Comparison of ENCODE assay signal across 16 cellular contexts in genomic region chr12:116577149-116577548, GRCh38. TPM values are rescaled to one million over a fixed set of nuclear protein-coding genes. Genes with fewer than 3 reads are reported as not detected.
DNase-seq lines count a peak whose midpoint lies in the region; ATAC-seq, FAIRE-seq and TF ChIP-seq lines count a peak whose summit lies in the region.
"Had no signal": no experiment of that assay in that cellular context is flagged by ENCODE, and none has a peak within 500 bp of the region (broad histone marks: within the 10 kb centered on the region; RNA-seq: fewer than 3 reads in every experiment).

No MANE protein-coding gene starts in this region.

- no peaks in the 10 kb centered on the region for H3K4me1 ChIP-seq in IMR-90 (ENCODE audit: control insufficient read depth, insufficient read depth, low read length)
- peaks cover 8 to 9% of the 10 kb centered on the region in 2 experiments for H3K4me1 ChIP-seq in K562 (replicated peaks in 1 of 2; ENCODE audit: control insufficient read depth in 2 of 2, insufficient read depth in 2 of 2, low read length in 2 of 2)
- H3K4me1 ChIP-seq: A549 had no signal

- TF ChIP-seq EP300 in K562 (IDR thresholded peaks at IDR 0.05; ENCODE audit: low read length): no peak

- H3K4me3 ChIP-seq in IMR-90 (ENCODE audit: insufficient read depth, low read depth, low read length) (no peak overlapping the region), K562 (no peak overlapping the region)
- H3K4me3 ChIP-seq: A549, GM12878, GM23338 had no signal

- dilution Hi-C loops in IMR-90 (cut with HindIII; ENCODE audit: low sequenced_read_pairs, unreplicated experiment): no loop called here

- H4K91ac ChIP-seq in IMR-90 (ENCODE audit: insufficient read depth, low read depth, low read length): no peak overlapping the region

- TF ChIP-seq POLR2A in IMR-90 (IDR thresholded peaks at IDR 0.05; ENCODE audit: low read depth, low read length): no peak
- no peak for TF ChIP-seq POLR2A in K562 (conservative IDR thresholded peaks at IDR 0.05)

- H3K27ac ChIP-seq in IMR-90 (ENCODE audit: insufficient read depth, low read length) (no peak overlapping the region), K562 (ENCODE audit: extremely low read depth, low read depth, low read length) (no peak overlapping the region)
- H3K27ac ChIP-seq: A549, C4-2B had no signal

- H3K27ac Mint-ChIP-seq in stimulated activated naive CD8-positive, alpha-beta T cell treated with anti-CD3 and anti-CD28 coated beads, Interleukin-15, amount 100 ng/mL, for 72 hours: no peak overlapping the region
- no peak overlapping the region for H3K27ac Mint-ChIP-seq in T-cell
- H3K27ac Mint-ChIP-seq: CD4-positive, alpha-beta memory T cell; GM23338 had no signal

- ATAC-seq in IMR-90 (ENCODE audit: low read depth) (no peak), K562 (peak; percentile 63), T-cell (replicated peaks in 1 of 4) (no peak)
- no peak for ATAC-seq in stimulated activated naive CD8-positive, alpha-beta T cell treated with anti-CD3 and anti-CD28 coated beads, Interleukin-15, amount 100 ng/mL, for 72 hours
- ATAC-seq: A549, GM12878, GM23338 had no signal

- TF ChIP-seq RAD21 in IMR-90 (IDR thresholded peaks at IDR 0.05; ENCODE audit: low read length) (no peak), K562 (CRISPR knock-in tag; conservative IDR thresholded peaks at IDR 0.05 in 1 of 2, IDR thresholded peaks at IDR 0.05 in 1 of 2) (no peak)

- H3K4me1 Mint-ChIP-seq in stimulated activated naive CD8-positive, alpha-beta T cell treated with anti-CD3 and anti-CD28 coated beads, Interleukin-15, amount 100 ng/mL, for 72 hours: no peaks in the 10 kb centered on the region
- H3K4me1 Mint-ChIP-seq in T-cell: peaks cover 0 to 5% (median 0%) of the 10 kb centered on the region in 3 donors
- H3K4me1 Mint-ChIP-seq: CD4-positive, alpha-beta memory T cell had no signal

- H4K20me1 ChIP-seq in IMR-90 (ENCODE audit: insufficient read depth, low read length): no peaks in the 10 kb centered on the region
- H4K20me1 ChIP-seq in K562 (replicated peaks; ENCODE audit: control insufficient read depth, insufficient read depth, low read length): no peaks in the 10 kb centered on the region

- H3K27me3 ChIP-seq in IMR-90 (ENCODE audit: control insufficient read depth, insufficient read depth, low read length) (no peaks in the 10 kb centered on the region), K562 (ENCODE audit: control insufficient read depth in 2 of 2, insufficient read depth in 2 of 2, low read length in 2 of 2) (no peaks in the 10 kb centered on the region)
- H3K27me3 ChIP-seq: BE2C had no signal

- FAIRE-seq in K562 (lab: Jason Lieb, UNC): peak; percentile 6
- FAIRE-seq in frontal cortex (lab: Jason Lieb, UNC): no peak
- FAIRE-seq: A549, GM12878, GM18507 had no signal

- H3K9me1 ChIP-seq in IMR-90 (ENCODE audit: insufficient read depth, low read length): no peaks in the 10 kb centered on the region
- no peaks in the 10 kb centered on the region for H3K9me1 ChIP-seq in K562 (ENCODE audit: control insufficient read depth, insufficient read depth, low read length)

- peaks cover 2% of the 10 kb centered on the region; the same call in 1 of the 2 replicates for H3K9me3 ChIP-seq in IMR-90 (ENCODE audit: control insufficient read depth, insufficient read depth, low read length)
- no peaks in the 10 kb centered on the region for H3K9me3 ChIP-seq in K562 (replicated peaks; ENCODE audit: control insufficient read depth, insufficient read depth, low read depth, low read length)
- H3K9me3 ChIP-seq: A549, BE2C had no signal

- no peaks in the 10 kb centered on the region for H3K79me2 ChIP-seq in K562 (ENCODE audit: control insufficient read depth, insufficient read depth, low read length)

- no peak overlapping the region for H2AK9ac ChIP-seq in IMR-90 (replicated peaks; ENCODE audit: low read depth, low read length, poor library complexity)

- no peaks in the 10 kb centered on the region for H3K36me3 Mint-ChIP-seq in T-cell
- H3K36me3 Mint-ChIP-seq: CD4-positive, alpha-beta memory T cell had no signal

- H3K4me2 ChIP-seq in IMR-90 (ENCODE audit: low read depth, low read length) (no peak overlapping the region), K562 (ENCODE audit: insufficient read depth, low read length) (peak overlapping the region; percentile 6; the same call in 1 of the 2 replicates)
- H3K4me2 ChIP-seq: A549, GM23338 had no signal

- DNase-seq in HCEC 1CT (peak; percentile 31), IMR-90 (peak; percentile 41), K562 (ENCODE audit: extremely low read depth in 1 of 4, low spot score in 3 of 4) (peak in 1 of 4 experiments; percentile 38), fibroblast of peridontal ligament (ENCODE audit: extremely low read depth) (peak; percentile 16), frontal cortex (ENCODE audit: low spot score in 2 of 2) (no peak), T-cell (no peak)
- no peak for DNase-seq in stimulated activated naive CD8-positive, alpha-beta T cell treated with anti-CD3 and anti-CD28 coated beads, Interleukin-15, amount 100 ng/mL, for 72 hours
- DNase-seq: BE2C; CD4-positive, alpha-beta memory T cell; DMS79; H7 had no signal

- H3K14ac ChIP-seq in IMR-90 (replicated peaks; ENCODE audit: low read depth, low read length): no peak overlapping the region

- no peak overlapping the region for H3K4me3 Mint-ChIP-seq in stimulated activated naive CD8-positive, alpha-beta T cell treated with anti-CD3 and anti-CD28 coated beads, Interleukin-15, amount 100 ng/mL, for 72 hours
- H3K4me3 Mint-ChIP-seq in T-cell: no peak overlapping the region
- H3K4me3 Mint-ChIP-seq: CD4-positive, alpha-beta memory T cell; GM23338 had no signal

- in situ Hi-C loops in IMR-90 (cut with MboI; ENCODE audit: low sequenced_read_pairs): no loop called here
- in situ Hi-C loops in K562 (cut with MboI): no loop called here

- no peak overlapping the region for H2BK120ac ChIP-seq in IMR-90 (ENCODE audit: low read depth, low read length)

- no peak overlapping the region for H3K18ac ChIP-seq in IMR-90 (ENCODE audit: low read depth, low read length)

- intact Hi-C loops in IMR-90 (cut with micrococcal nuclease) (loop anchor here (2.0 to 5.0 kb wide), 2 partner anchors 20 to 100 kb away; no protein-coding TSS in a partner anchor), K562 (cut with micrococcal nuclease) (no loop called here)

- H2BK20ac ChIP-seq in IMR-90 (ENCODE audit: low read depth, low read length): no peak overlapping the region

- no peak overlapping the region for H2BK15ac ChIP-seq in IMR-90 (ENCODE audit: low read depth, low read length)

- H4K5ac ChIP-seq in IMR-90 (ENCODE audit: low read depth, low read length): no peak overlapping the region

- TF ChIP-seq CTCF in IMR-90 (conservative IDR thresholded peaks at IDR 0.05; ENCODE audit: low read depth, low read length) (no peak), K562 (IDR thresholded peaks at IDR 0.05 in 2 of 3, conservative IDR thresholded peaks at IDR 0.05 in 1 of 3; ENCODE audit: insufficient read depth in 2 of 3, low read depth in 1 of 3, low read length in 3 of 3) (no peak)

- H3K23ac ChIP-seq in IMR-90 (ENCODE audit: low read depth, low read length): no peak overlapping the region

- POLR2A ChIA-PET in IMR-90 (lab: Charles Lee; ENCODE audit: unreplicated experiment): no interaction called here
- POLR2A ChIA-PET in K562 (lab: Yijun Ruan, JAX): interaction anchor here (1.6 to 2.5 kb wide), 3 partner anchors 9 to 18 kb away, joined by 5 to 10 read pairs (median 6); partner anchors contain the start of gene MAP1LC3B2
- POLR2A ChIA-PET in T-cell (lab: Charles Lee): interaction anchor here in 1 of 2 donors (1.1 kb wide), 1 partner anchor 18 kb away, joined by 3 read pairs; the partner anchor contains the start of gene MAP1LC3B2

- no peaks in the 10 kb centered on the region for H3K27me3 Mint-ChIP-seq in stimulated activated naive CD8-positive, alpha-beta T cell treated with anti-CD3 and anti-CD28 coated beads, Interleukin-15, amount 100 ng/mL, for 72 hours
- H3K27me3 Mint-ChIP-seq in T-cell: no peaks in the 10 kb centered on the region

- no peak overlapping the region for H3K9ac ChIP-seq in IMR-90 (ENCODE audit: low read depth, low read length)
- H3K9ac ChIP-seq in K562 (ENCODE audit: insufficient read depth in 1 of 2, low read depth in 2 of 2, low read length in 2 of 2): no peak overlapping the region

- BruUV-seq in IMR-90 (replicated peaks; lab: Mats Ljungman, UMichigan): no TSS peak
- no TSS peak for BruUV-seq in K562 (replicated peaks; lab: Mats Ljungman, UMichigan)

- no peak overlapping the region for H4K8ac ChIP-seq in IMR-90 (ENCODE audit: low read depth in 2 of 2, low read length in 2 of 2)

- no peak overlapping the region for H2BK5ac ChIP-seq in IMR-90 (ENCODE audit: low read depth, low read length, poor library complexity, severe bottlenecking)

- H2AK5ac ChIP-seq in IMR-90 (ENCODE audit: low read depth, low read length): no peak overlapping the region

- no CpG with 5 or more reads among the region's 4 CpGs for WGBS in IMR-90 (ENCODE audit: extremely low coverage in 2 of 2, insufficient read length in 1 of 2), 2 experiments
- 6% methylated on average over 4 of the region's 4 CpGs for WGBS in K562 (ENCODE audit: insufficient coverage, low coverage, missing lambda C conversion rate)

- H3K36me3 ChIP-seq in IMR-90 (ENCODE audit: control insufficient read depth, insufficient read depth, low read length) (no peaks in the 10 kb centered on the region), K562 (ENCODE audit: control insufficient read depth, insufficient read depth, low read length) (no peaks in the 10 kb centered on the region)
- H3K36me3 ChIP-seq: BE2C had no signal

- H3K79me1 ChIP-seq in IMR-90 (ENCODE audit: low read depth in 1 of 2, low read length in 2 of 2): no peaks in the 10 kb centered on the region

- no peak overlapping the region for H3K56ac ChIP-seq in IMR-90 (ENCODE audit: extremely low read depth, insufficient read depth, low read length)

- no peak overlapping the region for H3K4ac ChIP-seq in IMR-90 (ENCODE audit: low read depth, low read length)

- CTCF ChIA-PET in IMR-90 (lab: Yijun Ruan, JAX): interaction anchor here (0.6 to 1.6 kb wide), 2 partner anchors 9 to 18 kb away, joined by 3 read pairs; no protein-coding TSS in a partner anchor
- CTCF ChIA-PET in K562 (lab: Yijun Ruan, JAX; ENCODE audit: low intra/inter-chr PET ratio): no interaction called here
- CTCF ChIA-PET in T-cell (lab: Charles Lee): no interaction called here

- H2AFZ ChIP-seq in IMR-90 (replicated peaks; ENCODE audit: low read length, poor library complexity): no peak overlapping the region
- no peak overlapping the region for H2AFZ ChIP-seq in K562 (ENCODE audit: low read depth, low read length)
- H2AFZ ChIP-seq: GM23338 had no signal

- H3K9me3 Mint-ChIP-seq in stimulated activated naive CD8-positive, alpha-beta T cell treated with anti-CD3 and anti-CD28 coated beads, Interleukin-15, amount 100 ng/mL, for 72 hours: no peaks in the 10 kb centered on the region
- no peaks in the 10 kb centered on the region for H3K9me3 Mint-ChIP-seq in T-cell
- H3K9me3 Mint-ChIP-seq: CD4-positive, alpha-beta memory T cell; GM23338 had no signal

RNA-seq across cellular contexts. Expression of gene MAP1LC3B2, which starts 18.0 kb away (rescaled TPM):
- total RNA-seq in IMR-90 (2012; rRNA removed) (0.28 TPM in 1 of 2 replicates, not detected in the other), K562 (2014; rRNA removed) (not detected in 2 replicates), K562 (2014; rRNA removed; fragmentation: Illumina TruSeq; extraction: Trizol) (0.76 and 0.96 TPM in 2 replicates), K562 (2015; rRNA removed; fragmentation: Illumina TruSeq; extraction: Trizol) (0.53 TPM in 1 of 2 replicates, not detected in the other), K562 (2021) (1.7 and 2.0 TPM in 2 replicates), frontal cortex (0.82 TPM), T-cell (1 to 10 TPM in 4 of 5 donors, under 1 TPM in 1; 0.92 to 4.6 (median 1.4) TPM)
- polyA plus RNA-seq in IMR-90 (2012; rRNA removed) (1.4 TPM in 2 replicates), K562 (2011; rRNA removed) (2.8 and 4.0 TPM in 2 replicates), K562 (2014; fragmentation: Illumina TruSeq; extraction: Trizol) (0.80 and 1.5 TPM in 2 replicates), K562 (2014; fragmentation: Nextera tagmentation; extraction: Ambion mirVana) (under 1 TPM; 0.55 to 0.63 TPM), K562 (2014; rRNA removed) (0.53 and 1.4 TPM in 2 replicates)
- polyA plus RNA-seq in IMR-90 (2012; cell fraction: cytosol; rRNA removed): 0.55 and 0.97 TPM in 2 replicates
- 0.26 and 1.5 TPM in 2 replicates for polyA plus RNA-seq in IMR-90 (2012; cell fraction: nucleus; rRNA removed; ENCODE audit: low replicate concordance)
- 2.1 and 3.8 TPM in 2 replicates for total RNA-seq in K562 (2011; cell fraction: chromatin; rRNA removed; ENCODE audit: low replicate concordance)
- total RNA-seq in K562 (2011; cell fraction: nucleolus; rRNA removed): 1.3 and 1.7 TPM in 2 replicates
- 2.2 and 4.4 TPM in 2 replicates for total RNA-seq in K562 (2011; cell fraction: nucleoplasm; rRNA removed)
- 0.18 and 0.71 TPM in 2 replicates for polyA plus RNA-seq in K562 (2011; cell fraction: cytosol; rRNA removed)
- polyA plus RNA-seq in K562 (2011; cell fraction: nucleus; rRNA removed): 2.7 and 4.3 TPM in 2 replicates
- polyA plus RNA-seq in K562 (2012): 2.8 and 6.9 TPM in 2 replicates
- polyA minus RNA-seq in K562 (2011; rRNA and poly(A)+ RNA removed): 1.8 and 2.2 TPM in 2 replicates
- not detected in 2 replicates for polyA minus RNA-seq in K562 (2011; cell fraction: cytosol; rRNA and poly(A)+ RNA removed)
- not detected in 2 replicates for polyA minus RNA-seq in K562 (2011; cell fraction: nucleus; rRNA and poly(A)+ RNA removed)
- total RNA-seq: GM12878, H7 had no signal

Comparison
In these comparisons a context has a peak if more than half of its experiments do, and no peak if none do; other contexts are left out.
1. DNase-seq: peak in HCEC 1CT (single experiment), IMR-90 (single experiment) and fibroblast of peridontal ligament (single experiment); none in stimulated activated naive CD8-positive, alpha-beta T cell treated with anti-CD3 and anti-CD28 coated beads, Interleukin-15, amount 100 ng/mL, for 72 hours (0 of 2), frontal cortex (0 of 2) and T-cell (0 of 34).